1 cellular context compared by ENCODE assay signal in the genomic region with DNA sequence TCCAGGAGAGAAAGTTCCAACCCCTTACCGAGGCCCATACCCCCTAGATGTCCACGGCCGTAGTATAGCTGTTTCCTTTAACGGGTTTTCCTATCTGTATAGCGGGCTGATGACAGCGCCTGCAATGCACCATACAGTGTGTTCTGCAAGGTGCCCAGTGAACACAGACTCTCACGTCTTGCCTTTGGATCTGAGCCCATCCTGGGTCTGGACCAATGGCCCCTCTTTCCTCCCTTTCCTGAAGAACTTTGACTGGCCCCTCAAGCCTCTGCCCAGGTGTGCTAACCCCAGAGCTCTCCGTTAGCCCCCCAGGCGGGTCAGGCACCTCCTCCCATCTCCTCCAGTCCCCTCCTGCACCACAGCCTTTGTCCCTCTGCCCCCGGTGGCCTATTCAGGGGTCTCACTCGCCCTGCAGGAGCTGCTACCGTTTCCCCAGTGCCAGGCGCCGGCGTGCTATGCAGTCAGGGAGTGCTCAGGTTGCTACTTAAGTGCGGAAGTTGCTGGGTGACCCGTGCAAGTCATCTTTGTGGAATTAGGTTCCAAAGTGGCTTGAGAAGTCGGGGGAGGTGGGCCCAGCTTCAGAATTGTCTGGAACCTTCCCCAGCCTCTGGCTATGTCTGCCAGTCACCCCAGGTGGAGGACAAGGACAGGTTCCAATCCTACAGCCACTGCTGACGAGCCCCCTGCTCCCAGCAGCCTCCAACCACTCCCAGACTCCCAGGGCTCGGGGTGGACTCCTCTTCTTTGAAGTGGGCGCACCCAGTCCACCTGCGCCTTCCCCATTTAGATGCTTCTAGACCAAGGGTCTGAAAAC.
TF ChIP-seq lines count a peak whose summit lies in the region.

No MANE protein-coding gene starts in this region.

TF ChIP-seq in GM12878, 131 proteins besides CTCF, POLR2A, EP300 and RAD21:
- TF ChIP-seq RELA (IDR thresholded peaks at IDR 0.05; ENCODE audit: borderline replicate concordance, partially characterized antibody) (no peak), ZNF24 (IDR thresholded peaks at IDR 0.05) (no peak), ZZZ3 (IDR thresholded peaks at IDR 0.05; ENCODE audit: control insufficient read depth, insufficient read length, low read depth) (no peak), KLF5 (IDR thresholded peaks at IDR 0.05; ENCODE audit: partially characterized antibody) (no peak), FOXM1 (IDR thresholded peaks at IDR 0.05; ENCODE audit: low read depth, low read length) (no peak), NR2C1 (IDR thresholded peaks at IDR 0.05) (no peak)
- TF ChIP-seq, protein P1, sequence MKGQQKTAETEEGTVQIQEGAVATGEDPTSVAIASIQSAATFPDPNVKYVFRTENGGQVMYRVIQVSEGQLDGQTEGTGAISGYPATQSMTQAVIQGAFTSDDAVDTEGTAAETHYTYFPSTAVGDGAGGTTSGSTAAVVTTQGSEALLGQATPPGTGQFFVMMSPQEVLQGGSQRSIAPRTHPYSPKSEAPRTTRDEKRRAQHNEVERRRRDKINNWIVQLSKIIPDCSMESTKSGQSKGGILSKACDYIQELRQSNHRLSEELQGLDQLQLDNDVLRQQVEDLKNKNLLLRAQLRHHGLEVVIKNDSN (IDR thresholded peaks at IDR 0.05; ENCODE audit: borderline replicate concordance, extremely low read length, insufficient read depth, low read depth, low read length) = no peak
- TF ChIP-seq, protein P2, sequence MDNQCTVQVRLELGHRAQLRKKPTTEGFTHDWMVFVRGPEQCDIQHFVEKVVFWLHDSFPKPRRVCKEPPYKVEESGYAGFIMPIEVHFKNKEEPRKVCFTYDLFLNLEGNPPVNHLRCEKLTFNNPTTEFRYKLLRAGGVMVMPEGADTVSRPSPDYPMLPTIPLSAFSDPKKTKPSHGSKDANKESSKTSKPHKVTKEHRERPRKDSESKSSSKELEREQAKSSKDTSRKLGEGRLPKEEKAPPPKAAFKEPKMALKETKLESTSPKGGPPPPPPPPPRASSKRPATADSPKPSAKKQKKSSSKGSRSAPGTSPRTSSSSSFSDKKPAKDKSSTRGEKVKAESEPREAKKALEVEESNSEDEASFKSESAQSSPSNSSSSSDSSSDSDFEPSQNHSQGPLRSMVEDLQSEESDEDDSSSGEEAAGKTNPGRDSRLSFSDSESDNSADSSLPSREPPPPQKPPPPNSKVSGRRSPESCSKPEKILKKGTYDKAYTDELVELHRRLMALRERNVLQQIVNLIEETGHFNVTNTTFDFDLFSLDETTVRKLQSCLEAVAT (IDR thresholded peaks at IDR 0.05) = no peak
TF ChIP-seq in GM12878: peak in this region for 0.
